ENCODE assay signal across 8 cellular contexts in the genomic region with DNA sequence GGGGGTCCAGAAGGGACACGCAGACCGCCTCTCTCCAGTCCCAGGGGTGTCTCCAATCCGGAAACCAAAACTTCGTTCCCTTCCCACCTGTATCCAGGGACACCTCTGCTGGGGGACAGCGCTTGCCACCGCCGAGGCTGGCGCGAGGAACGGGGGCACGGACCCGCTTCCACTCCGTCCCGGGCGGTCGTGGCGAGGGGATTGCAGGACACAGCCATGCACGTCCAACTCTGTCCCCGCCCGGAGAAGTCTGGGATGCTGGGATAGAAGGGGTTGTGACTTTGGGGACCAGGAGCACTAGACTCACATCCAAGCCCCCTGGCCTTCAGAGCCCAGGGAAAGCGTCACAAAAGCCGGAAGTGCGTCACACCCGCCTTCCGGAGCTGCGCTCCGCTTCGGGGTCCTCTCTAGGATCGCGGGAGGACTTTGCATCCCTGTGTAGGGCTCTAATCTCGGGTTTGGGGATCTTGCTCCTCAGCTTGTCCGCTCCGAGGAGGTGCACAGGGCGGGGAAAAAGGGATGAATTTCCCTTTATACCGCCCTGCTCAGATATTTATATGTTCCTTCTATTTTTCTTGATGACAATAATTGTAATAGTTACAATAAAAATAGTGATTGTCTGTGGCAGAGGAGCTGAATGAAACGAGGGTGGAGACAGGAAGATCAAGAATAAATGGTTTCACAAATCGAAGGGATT. TPM values are rescaled to one million over a fixed set of nuclear protein-coding genes. Genes with fewer than 3 reads are reported as not detected.
DNase-seq lines count a peak whose midpoint lies in the region; ATAC-seq and FAIRE-seq lines count a peak whose summit lies in the region.

Gene FAM200A, minus strand, starts transcription at position 348 of the 697 bp plus-strand sequence. CDS start 3,707 bp downstream, outside the sequence.

- H3K27ac ChIP-seq in CD4-positive, alpha-beta memory T cell (ENCODE audit: low read depth, low read length) = peak within 1 kb of the TSS; percentile 97

- H3K4me1 Mint-ChIP-seq in CD4-positive, alpha-beta memory T cell = peaks cover 16 to 48% (median 30%) of the 10 kb centered on the region in 4 donors

- peaks cover 13 to 39% of the 10 kb centered on the region in 2 donors for H3K36me3 Mint-ChIP-seq in CD4-positive, alpha-beta memory T cell

- no peaks in the 10 kb centered on the region for H3K9me3 ChIP-seq in CD4-positive, alpha-beta memory T cell (ENCODE audit: control insufficient read depth in 1 of 2, low read length in 2 of 2)

- peaks cover 0 to 1% (median 0%) of the 10 kb centered on the region in 8 donors for H3K9me3 Mint-ChIP-seq in CD4-positive, alpha-beta memory T cell

- FAIRE-seq in endometrium (lab: Jason Lieb, UNC) = peak; percentile 43

- peaks cover 33% of the 10 kb centered on the region for H3K4me1 ChIP-seq in CD4-positive, alpha-beta memory T cell (ENCODE audit: insufficient read depth, low read length)

- intact Hi-C loops in CD4-positive, alpha-beta memory T cell (cut with micrococcal nuclease) = loop anchor here (1.0 to 10.0 kb wide), 4 partner anchors 48 to 533 kb away; partner anchors contain the start of genes COPS6, ZKSCAN5, ZNF3 and ZNF394

- H3K4me3 Mint-ChIP-seq in CD4-positive, alpha-beta memory T cell = peak within 1 kb of the TSS; percentile 86 to 98 (median 92)

- no peaks in the 10 kb centered on the region for H3K27me3 ChIP-seq in CD4-positive, alpha-beta memory T cell (ENCODE audit: insufficient read depth, low read length)

- H3K27ac Mint-ChIP-seq in CD4-positive, alpha-beta memory T cell = peak within 1 kb of the TSS; percentile 76 to 99 (median 91)

- H3K36me3 ChIP-seq in CD4-positive, alpha-beta memory T cell (ENCODE audit: insufficient read depth, low read length) = peaks cover 5% of the 10 kb centered on the region

- H3K27me3 Mint-ChIP-seq in CD4-positive, alpha-beta memory T cell = no peaks in the 10 kb centered on the region

- CTCF ChIA-PET in CD4-positive, alpha-beta memory T cell (lab: Charles Lee; ENCODE audit: partially characterized antibody) = no interaction called here

- peak; percentile 82 to 88 (median 84) for DNase-seq in CD4-positive, alpha-beta memory T cell
- DNase-seq in HPDE6-E6E7 (ENCODE audit: extremely low spot score) (peak; percentile 98), NOMO-1 (lab: John Stamatoyannopoulos, UW; ENCODE audit: unreplicated experiment in 2 of 2) (peak; percentile 84 to 86), mesenteric fat pad (ENCODE audit: low spot score) (peak; percentile 95)
- DNase-seq in activated CD8-positive, alpha-beta memory T cell treated with anti-CD3 and anti-CD28 coated beads, Interleukin-2, amount 50 U/mL, for 1 hour (ENCODE audit: extremely low read depth) = peak; percentile 57
- DNase-seq in stimulated activated CD8-positive, alpha-beta memory T cell treated with anti-CD3 and anti-CD28 coated beads, Interleukin-15, amount 100 ng/mL, for 1 hour (ENCODE audit: low read depth) = peak; percentile 63

- peak; percentile 90 for ATAC-seq in GM19452 (IDR thresholded peaks at IDR 0.05; ENCODE audit: unreplicated experiment)

- POLR2A ChIA-PET in CD4-positive, alpha-beta memory T cell (lab: Charles Lee; ENCODE audit: partially characterized antibody) = interaction anchor here (0.7 to 2.2 kb wide), 6 partner anchors 27 to 144 kb away, joined by 3 to 26 read pairs (median 8); partner anchors contain the start of genes BUD31, PDAP1, ZKSCAN5 and ZNF394

- H3K4me3 ChIP-seq in CD4-positive, alpha-beta memory T cell (ENCODE audit: low read length in 2 of 2) = peak within 1 kb of the TSS; percentile 94 to 95

RNA-seq across cellular contexts. Expression of gene FAM200A, which starts in this region (rescaled TPM):
- 10 to 100 TPM; 12.9 to 13.0 TPM for total RNA-seq in CD4-positive, alpha-beta memory T cell
- polyA plus RNA-seq in CD4-positive, alpha-beta memory T cell = 1 to 10 TPM; 1.6 to 5.9 TPM
- 2.5 TPM for total RNA-seq in mesenteric fat pad

Comparison
In these comparisons a context has a peak if more than half of its experiments do, and no peak if none do; other contexts are left out.
1. Peak in every context shown above with its lines: DNase-seq, ATAC-seq, H3K4me3 ChIP-seq and H3K27ac ChIP-seq.